ENCODE assay signal across 27 cellular contexts in the genomic region with DNA sequence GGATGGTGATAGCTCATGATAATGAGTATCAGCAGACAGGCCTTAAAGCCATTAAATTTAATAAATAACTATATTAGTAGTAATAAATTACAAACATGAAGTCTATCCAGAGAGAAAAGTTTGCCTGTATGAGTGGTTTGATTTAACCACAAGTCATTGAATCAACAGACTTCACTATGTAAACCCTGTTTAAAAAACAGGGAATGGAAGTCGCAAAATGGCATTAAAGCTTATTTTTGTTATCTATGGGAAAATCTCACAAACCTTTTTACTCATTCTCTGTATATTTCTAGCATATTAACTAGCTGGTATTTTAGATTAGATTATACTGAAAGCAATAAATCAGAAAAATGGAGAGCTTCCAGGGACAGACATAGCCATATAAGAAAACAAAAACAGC.
"Had no signal": no experiment of that assay in that cellular context is flagged by ENCODE, and none has a peak within 500 bp of the region (broad histone marks: within the 10 kb centered on the region; RNA-seq: fewer than 3 reads in every experiment).

No MANE protein-coding gene starts in this region.

- DNase-seq: activated CD4-positive, alpha-beta memory T cell treated with anti-CD3 and anti-CD28 coated beads for 36 hours; activated CD4-positive, alpha-beta T cell treated with anti-CD3 and anti-CD28 coated beads for 36 hours; activated CD4-positive, alpha-beta T cell treated with anti-CD3 and anti-CD28 coated beads, Interleukin-2, amount 10 ng/mL, durations not matched to agents 24 days and 14 days; activated CD4-positive, CD25-positive, alpha-beta regulatory T cell; activated CD4-positive, CD25-positive, alpha-beta regulatory T cell treated with anti-CD3 and anti-CD28 coated beads, Interleukin-2, amount 50 U/mL, for 72 hours; activated CD8-positive, alpha-beta memory T cell treated with anti-CD3 and anti-CD28 coated beads, Interleukin-2, amount 10 ng/mL, durations not matched to agents 7 days and 5 days; activated CD8-positive, alpha-beta memory T cell treated with anti-CD3 and anti-CD28 coated beads, Interleukin-2, amount 50 U/mL, for 4 hours; activated CD8-positive, alpha-beta T cell treated with anti-CD3 and anti-CD28 coated beads, Interleukin-2, amount 10 ng/mL, durations not matched to agents 7 days and 5 days; activated effector memory CD4-positive, alpha-beta T cell treated with anti-CD3 and anti-CD28 coated beads, Interleukin-2, amount 50 U/mL, for 16 hours; activated naive CD4-positive, alpha-beta T cell treated with anti-CD3 and anti-CD28 coated beads, Interleukin-2, amount 50 U/mL, for 16 hours; activated T-cell treated with anti-CD3 and anti-CD28 coated beads, Interleukin-2, amount 50 U/mL, for 1 hour; activated T-cell treated with anti-CD3 and anti-CD28 coated beads, Interleukin-2, amount 50 U/mL, for 48 hours; adrenal gland; body of pancreas; caudate nucleus; cortex of kidney; dermis blood vessel endothelial cell; effector CD4-positive, alpha-beta T cell; effector memory CD8-positive, alpha-beta T cell; erythroblast; foreskin fibroblast; head of caudate nucleus; hippocampal formation; T-helper 1 cell; T-helper 17 cell; T1000 had no signal

- ATAC-seq: activated CD4-positive, alpha-beta T cell treated with anti-CD3 and anti-CD28 coated beads for 36 hours; activated CD8-positive, alpha-beta memory T cell treated with anti-CD3 and anti-CD28 coated beads, Interleukin-2, amount 10 ng/mL, durations not matched to agents 7 days and 5 days; activated CD8-positive, alpha-beta T cell treated with anti-CD3 and anti-CD28 coated beads, Interleukin-2, amount 10 ng/mL, durations not matched to agents 7 days and 5 days; body of pancreas; effector memory CD8-positive, alpha-beta T cell; T-helper 17 cell had no signal

- H3K9me3 ChIP-seq: body of pancreas, esophagus muscularis mucosa had no signal

- H3K27me3 ChIP-seq: adrenal gland, body of pancreas, esophagus muscularis mucosa had no signal

- H3K4me3 ChIP-seq: adrenal gland, body of pancreas, esophagus muscularis mucosa had no signal

- H3K27ac ChIP-seq: adrenal gland, body of pancreas, esophagus muscularis mucosa had no signal

- H3K4me1 ChIP-seq: adrenal gland, body of pancreas, esophagus muscularis mucosa had no signal
